ENCODE assay signal across 10 cellular contexts in the genomic region with DNA sequence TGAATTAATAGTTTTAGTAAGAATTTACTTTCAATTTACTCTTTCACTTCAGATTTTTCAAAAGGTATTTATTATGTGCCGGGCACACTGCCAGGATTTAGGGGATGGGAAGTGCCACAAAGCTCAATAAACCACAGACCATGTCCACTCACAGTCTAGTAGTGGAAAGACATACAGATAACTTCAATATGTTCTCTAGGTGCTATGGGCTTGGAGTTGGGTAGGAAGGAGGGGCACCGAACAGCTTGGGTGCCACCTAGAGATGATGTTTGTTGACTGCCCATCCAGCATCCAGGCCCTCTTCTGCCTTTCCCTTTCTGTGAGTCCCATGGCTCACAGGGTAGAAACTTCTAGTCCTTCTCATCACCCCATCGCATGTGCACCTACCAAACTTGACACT. TPM values are rescaled to one million over a fixed set of nuclear protein-coding genes. Genes with fewer than 3 reads are reported as not detected.
DNase-seq lines count a peak whose midpoint lies in the region; ATAC-seq, FAIRE-seq and TF ChIP-seq lines count a peak whose summit lies in the region.
"Had no signal": no experiment of that assay in that cellular context is flagged by ENCODE, and none has a peak within 500 bp of the region (broad histone marks: within the 10 kb centered on the region; RNA-seq: fewer than 3 reads in every experiment).

No MANE protein-coding gene starts in this region.

- H3K9me3 Mint-ChIP-seq in progenitor cell of endocrine pancreas (ENCODE audit: low read depth): no peaks in the 10 kb centered on the region
- H3K9me3 Mint-ChIP-seq: central memory CD8-positive, alpha-beta T cell had no signal

- no peak for FAIRE-seq in kidney (lab: Jason Lieb, UNC)

- peak; percentile 1 for DNase-seq in DMS79 (lab: John Stamatoyannopoulos, UW)
- peak; percentile 3 for DNase-seq in NCI-H69 (lab: John Stamatoyannopoulos, UW)
- no peak for DNase-seq in kidney
- no peak for DNase-seq in progenitor cell of endocrine pancreas (ENCODE audit: low spot score, unreplicated experiment)
- no peak for DNase-seq in activated CD4-positive, alpha-beta T cell treated with anti-CD3 and anti-CD28 coated beads for 1 hour
- DNase-seq: H9 had no signal

- intact Hi-C loops in kidney (cut with DNase I): no loop called here

- peaks cover 1% of the 10 kb centered on the region for H3K36me3 Mint-ChIP-seq in progenitor cell of endocrine pancreas (ENCODE audit: insufficient read depth)

- H3K36me3 ChIP-seq in kidney (ENCODE audit: control insufficient read depth in 1 of 2, insufficient read depth in 2 of 2, low read length in 2 of 2): no peaks in the 10 kb centered on the region

- no peak overlapping the region for H3K4me3 ChIP-seq in kidney (ENCODE audit: low read length in 2 of 2)

- no peaks in the 10 kb centered on the region for H3K9me3 ChIP-seq in kidney (ENCODE audit: control insufficient read depth in 1 of 2, low read length in 2 of 2)

- no peak overlapping the region for H3K9ac ChIP-seq in kidney (ENCODE audit: low read length in 2 of 2)

- H3K27ac Mint-ChIP-seq in progenitor cell of endocrine pancreas: no peak overlapping the region
- H3K27ac Mint-ChIP-seq: H9 had no signal

- H3K27me3 Mint-ChIP-seq in progenitor cell of endocrine pancreas: no peaks in the 10 kb centered on the region

- no peak overlapping the region for H3K27ac ChIP-seq in kidney (ENCODE audit: low read depth in 2 of 2, low read length in 2 of 2)

- TF ChIP-seq CTCF in kidney (IDR thresholded peaks at IDR 0.05; ENCODE audit: borderline replicate concordance, extremely low read depth, insufficient read depth): peak; percentile 5
- no peak for TF ChIP-seq CTCF in progenitor cell of endocrine pancreas (IDR thresholded peaks at IDR 0.05; ENCODE audit: unreplicated experiment)

- no peaks in the 10 kb centered on the region for H3K4me1 Mint-ChIP-seq in progenitor cell of endocrine pancreas (ENCODE audit: low read depth)

- H3K4me3 Mint-ChIP-seq in progenitor cell of endocrine pancreas (ENCODE audit: low read depth): no peak overlapping the region
- H3K4me3 Mint-ChIP-seq: central memory CD8-positive, alpha-beta T cell; H9 had no signal

- peaks cover 0 to 3% of the 10 kb centered on the region in 2 donors for H3K4me1 ChIP-seq in kidney (ENCODE audit: control insufficient read depth in 1 of 2, insufficient read depth in 1 of 2, low read depth in 1 of 2, low read length in 2 of 2)

- ATAC-seq in GM19324 (IDR thresholded peaks at IDR 0.05; ENCODE audit: low FRiP score, unreplicated experiment) (peak; percentile 54), HG03175 (IDR thresholded peaks at IDR 0.05; ENCODE audit: unreplicated experiment) (no peak), GM21360 (IDR thresholded peaks at IDR 0.05; ENCODE audit: unreplicated experiment) (no peak)

RNA-seq across cellular contexts. Expression of gene MFAP3L, which starts 17.8 kb away (rescaled TPM):
- total RNA-seq in kidney: 35.1 TPM
- polyA plus RNA-seq in kidney (ENCODE audit: insufficient read depth, low read depth, low replicate concordance): 18.4 TPM
- 3.3 and 3.4 TPM in 2 replicates for total RNA-seq in progenitor cell of endocrine pancreas

Comparison
In these comparisons a context has a peak if more than half of its experiments do, and no peak if none do; other contexts are left out.
1. DNase-seq: peak in DMS79 (single experiment) and NCI-H69 (single experiment); none in kidney (single experiment), progenitor cell of endocrine pancreas (single experiment) and activated CD4-positive, alpha-beta T cell treated with anti-CD3 and anti-CD28 coated beads for 1 hour (single experiment).